ENCODE assay signal across 9 cellular contexts in the genomic region with DNA sequence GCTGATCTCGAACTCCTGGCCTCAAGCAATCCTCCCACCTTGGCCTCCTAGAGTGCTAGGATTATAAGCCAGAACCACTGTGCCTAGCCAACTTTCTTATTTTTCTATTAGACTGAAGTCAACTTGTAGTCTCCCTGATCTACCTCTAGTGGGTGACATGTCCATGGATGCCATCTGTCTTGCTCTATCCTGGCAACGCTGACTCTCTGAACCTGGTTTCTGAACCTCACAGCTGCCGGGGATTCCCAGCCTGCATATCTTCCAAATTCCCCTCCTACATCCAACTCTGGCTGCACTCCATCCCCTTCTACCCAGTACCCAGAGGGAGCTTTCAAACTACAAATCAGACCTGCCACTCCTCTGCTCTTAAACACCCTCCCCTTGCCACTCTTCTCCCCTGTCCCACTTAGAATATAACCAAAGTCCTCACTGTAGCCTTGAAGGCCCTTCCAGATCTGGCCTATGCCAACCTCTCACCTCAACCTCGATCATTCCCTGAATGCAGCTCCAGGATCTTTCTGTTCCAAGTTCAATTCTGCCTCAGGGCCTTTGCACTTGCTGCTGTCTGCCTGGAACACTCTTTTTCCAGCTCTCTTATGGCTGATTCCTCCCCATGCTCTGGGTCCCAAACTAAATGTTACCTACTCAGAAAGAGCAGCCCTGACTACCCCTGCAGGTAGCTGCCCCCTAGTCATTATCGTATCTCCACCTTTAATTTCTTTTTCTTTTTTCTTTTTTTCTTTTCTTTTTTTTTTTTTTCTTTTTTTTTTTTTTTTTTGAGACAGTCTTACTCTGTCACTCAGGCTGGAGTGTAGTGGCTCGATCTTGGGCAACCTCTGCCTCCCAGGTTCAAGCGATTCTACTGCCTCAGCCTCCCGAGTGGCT. TPM values are rescaled to one million over a fixed set of nuclear protein-coding genes. Genes with fewer than 3 reads are reported as not detected.
DNase-seq lines count a peak whose midpoint lies in the region; TF ChIP-seq lines count a peak whose summit lies in the region.
"Had no signal": no experiment of that assay in that cellular context is flagged by ENCODE, and none has a peak within 500 bp of the region (broad histone marks: within the 10 kb centered on the region; RNA-seq: fewer than 3 reads in every experiment).

No MANE protein-coding gene starts in this region.

- H3K4me1 ChIP-seq in adipocyte (ENCODE audit: control insufficient read depth, insufficient read depth, low read length) (peaks cover 27% of the 10 kb centered on the region), esophagus muscularis mucosa (peaks cover 13 to 34% (median 22%) of the 10 kb centered on the region in 4 donors)

- H3K36me3 ChIP-seq in adipocyte (ENCODE audit: control insufficient read depth, insufficient read depth, low read length, severe bottlenecking), result peaks cover 30% of the 10 kb centered on the region
- H3K36me3 ChIP-seq in esophagus muscularis mucosa, result peaks cover 0 to 41% (median 24%) of the 10 kb centered on the region in 4 donors

- TF ChIP-seq CTCF in GM12874 (IDR thresholded peaks at IDR 0.05; ENCODE audit: insufficient read depth, low read depth, low read length) (0 out of 2 replicates have a peak, but pooled peaks have one; percentile 13), esophagus muscularis mucosa (IDR thresholded peaks at IDR 0.05) (peak in 1 of 3 experiments; percentile 16)

- intact Hi-C loops in esophagus muscularis mucosa (cut with DNase I), result no loop called here

- no peaks in the 10 kb centered on the region for H3K27me3 ChIP-seq in adipocyte (replicated peaks; ENCODE audit: control insufficient read depth, insufficient read depth, low read length)
- H3K27me3 ChIP-seq in esophagus muscularis mucosa, result no peaks in the 10 kb centered on the region

- H3K9me3 ChIP-seq in adipocyte (ENCODE audit: control insufficient read depth, low read length), result no peaks in the 10 kb centered on the region
- no peaks in the 10 kb centered on the region for H3K9me3 ChIP-seq in esophagus muscularis mucosa

- H3K27ac ChIP-seq in esophagus muscularis mucosa (replicated peaks in 1 of 4), result peak overlapping the region in 1 of 4 donors; percentile 21
- H3K27ac ChIP-seq: epithelial cell of prostate had no signal

- no peak for TF ChIP-seq POLR2A in esophagus muscularis mucosa (IDR thresholded peaks at IDR 0.05; ENCODE audit: low read depth)

- DNase-seq in adipocyte (ENCODE audit: low read depth) (peak; percentile 25), myocyte (ENCODE audit: low read depth) (peak; percentile 76), activated gamma-delta T cell treated with Interleukin-2 at 50 U/mL for 16 hours (no peak), esophagus muscularis mucosa (ENCODE audit: extremely low spot score) (no peak)
- DNase-seq: activated T-cell treated with anti-CD3 and anti-CD28 coated beads, Interleukin-2, amount 50 U/mL, for 24 hours; MV-4-11; naive thymus-derived CD4-positive, alpha-beta T cell had no signal

- peak overlapping the region; percentile 50 for H3K9ac ChIP-seq in adipocyte (ENCODE audit: low read length)

- no peak overlapping the region for H3K4me3 ChIP-seq in adipocyte (ENCODE audit: low read length)
- no peak overlapping the region for H3K4me3 ChIP-seq in esophagus muscularis mucosa

- no peak for TF ChIP-seq EP300 in esophagus muscularis mucosa (IDR thresholded peaks at IDR 0.05)

- 87% methylated on average over 7 of the region's 8 CpGs for WGBS in esophagus muscularis mucosa

RNA-seq across cellular contexts. Expression of gene CLIP3, which starts 2.2 kb away (rescaled TPM):
- total RNA-seq in myocyte (4.9 and 7.6 TPM in 2 replicates), esophagus muscularis mucosa (10 to 100 TPM; 39.9 to 73.3 (median 51.4) TPM)
- 61.9 TPM for polyA plus RNA-seq in myocyte (2012)

RNA-seq across cellular contexts. Expression of gene ALKBH6, which starts 16.5 kb away (rescaled TPM):
- total RNA-seq in myocyte, result 18.2 and 33.9 TPM in 2 replicates
- 29.9 TPM for polyA plus RNA-seq in myocyte (2012)
- total RNA-seq in esophagus muscularis mucosa, result 10 to 100 TPM; 27.0 to 43.6 (median 35.5) TPM

RNA-seq across cellular contexts. Expression of gene SYNE4, which starts 21.9 kb away (rescaled TPM):
- total RNA-seq in myocyte, result not detected in 2 replicates
- polyA plus RNA-seq in myocyte (2012), result 0.39 TPM
- total RNA-seq in esophagus muscularis mucosa, result 1 to 10 TPM in 1 of 4 donors, not detected in 3; 1.3 TPM

RNA-seq across cellular contexts. Expression of gene THAP8, which starts 23.6 kb away (rescaled TPM):
- total RNA-seq in myocyte (14.4 and 16.0 TPM in 2 replicates), esophagus muscularis mucosa (10 to 100 TPM in 2 of 4 donors, 1 to 10 TPM in 2; 6.3 to 21.3 (median 12.1) TPM)
- polyA plus RNA-seq in myocyte (2012), result 14.1 TPM

RNA-seq across cellular contexts. Expression of gene WDR62, which starts 24.2 kb away (rescaled TPM):
- total RNA-seq in myocyte (1.6 and 5.3 TPM in 2 replicates), esophagus muscularis mucosa (under 1 TPM in 3 of 4 donors, not detected in 1; 0.26 to 0.52 (median 0.50) TPM)
- 0.84 TPM for polyA plus RNA-seq in myocyte (2012)

Comparison
In these comparisons a context has a peak if more than half of its experiments do, and no peak if none do; other contexts are left out.
1. DNase-seq: peak in adipocyte (single experiment) and myocyte (single experiment); none in activated gamma-delta T cell treated with Interleukin-2 at 50 U/mL for 16 hours (single experiment) and esophagus muscularis mucosa (single experiment).